In genomic region chr17:73189417-73190099, GRCh38 we compare ENCODE assay signal across 8 cellular contexts. TPM values are rescaled to one million over a fixed set of nuclear protein-coding genes. Genes with fewer than 3 reads are reported as not detected.
A peak's percentile ranks its signal among the peaks of the same experiment; 100 is the strongest.
DNase-seq lines count a peak whose midpoint lies in the region; ATAC-seq and TF ChIP-seq lines count a peak whose summit lies in the region.

No MANE protein-coding gene starts in this region.

- no peak overlapping the region for H3K27ac Mint-ChIP-seq in endodermal cell
- H3K27ac Mint-ChIP-seq in activated T-helper 1 cell treated with anti-CD3 and anti-CD28 coated beads, Interleukin-12 subunit alpha, Interleukin-12 subunit beta, Interleukin-2, Interleukin-4 antibody, amounts not matched to agents 30 ng/mL and 10 ng/mL and 1 ng/mL, durations not matched to agents 14 hours and 24 hours and 36 hours = no peak overlapping the region
- H3K27ac Mint-ChIP-seq in T-helper 2 cell treated with Interferon-gamma antibody and Interleukin-4, amounts not matched to agents 5 μg/mL and 100 μg/mL, for 36 hours = no peak overlapping the region

- H3K36me3 Mint-ChIP-seq in endodermal cell (ENCODE audit: low read depth) = peaks cover 2% of the 10 kb centered on the region
- H3K36me3 Mint-ChIP-seq in activated T-helper 1 cell treated with anti-CD3 and anti-CD28 coated beads, Interleukin-12 subunit alpha, Interleukin-12 subunit beta, Interleukin-2, Interleukin-4 antibody, amounts not matched to agents 30 ng/mL and 10 ng/mL and 1 ng/mL, durations not matched to agents 14 hours and 24 hours and 36 hours (ENCODE audit: low read depth) = peaks cover 2% of the 10 kb centered on the region
- H3K36me3 Mint-ChIP-seq in T-helper 2 cell treated with Interferon-gamma antibody and Interleukin-4, amounts not matched to agents 5 μg/mL and 100 μg/mL, for 36 hours (ENCODE audit: low read depth) = peaks cover 2% of the 10 kb centered on the region

- H3K4me3 ChIP-seq in BJ (ENCODE audit: low read depth, low read length) (no peak overlapping the region), HEK293 (ENCODE audit: low read depth, low read length) (no peak overlapping the region), NT2/D1 (ENCODE audit: insufficient read length, low read depth) (no peak overlapping the region), endodermal cell (ENCODE audit: low read length) (no peak overlapping the region), trophoblast cell (ENCODE audit: low read depth, low read length) (no peak overlapping the region)

- H2AK5ac ChIP-seq in trophoblast cell (ENCODE audit: low read length) = peak overlapping the region; percentile 38

- peaks cover 10% of the 10 kb centered on the region for H3K79me1 ChIP-seq in trophoblast cell (ENCODE audit: low read length)

- peaks cover 11% of the 10 kb centered on the region for H3K9me3 Mint-ChIP-seq in endodermal cell
- H3K9me3 Mint-ChIP-seq in activated T-helper 1 cell treated with anti-CD3 and anti-CD28 coated beads, Interleukin-12 subunit alpha, Interleukin-12 subunit beta, Interleukin-2, Interleukin-4 antibody, amounts not matched to agents 30 ng/mL and 10 ng/mL and 1 ng/mL, durations not matched to agents 14 hours and 24 hours and 36 hours = no peaks in the 10 kb centered on the region
- no peaks in the 10 kb centered on the region for H3K9me3 Mint-ChIP-seq in T-helper 2 cell treated with Interferon-gamma antibody and Interleukin-4, amounts not matched to agents 5 μg/mL and 100 μg/mL, for 36 hours

- H3K4me1 ChIP-seq in HEK293 (ENCODE audit: control insufficient read depth, insufficient read depth, low read length) (0 out of 2 replicates have a peak, but pooled peaks cover 8% of the 10 kb centered on the region), NT2/D1 (ENCODE audit: insufficient read depth, insufficient read length) (peaks cover 3% of the 10 kb centered on the region), endodermal cell (ENCODE audit: control insufficient read depth, insufficient read depth, low read length) (peaks cover 5% of the 10 kb centered on the region), trophoblast cell (ENCODE audit: control insufficient read depth in 1 of 2, insufficient read depth in 2 of 2, low read length in 2 of 2) (peaks cover 2 to 9% of the 10 kb centered on the region in 2 experiments)

- 69 to 72% methylated on average over 2 to 6 of the region's 6 CpGs for WGBS in endodermal cell (ENCODE audit: insufficient coverage in 1 of 2, insufficient read length in 1 of 2), 2 experiments
- WGBS in trophoblast cell (ENCODE audit: extremely low coverage, insufficient coverage, insufficient read length) = no CpG with 5 or more reads among the region's 6 CpGs

- POLR2A ChIA-PET in BJ (lab: Charles Lee) = no interaction called here
- POLR2A ChIA-PET in HEK293 (lab: Yijun Ruan, JAX) = interaction anchor here (0.6 to 2.2 kb wide), 7 partner anchors 42 to 473 kb away, joined by 3 to 8 read pairs (median 3); a partner anchor contains a TSS

- H3K14ac ChIP-seq in trophoblast cell (ENCODE audit: low read length) = no peak overlapping the region

- no peak overlapping the region for H4K8ac ChIP-seq in trophoblast cell (ENCODE audit: low read depth, low read length)

- peaks cover 5% of the 10 kb centered on the region for H3K79me2 ChIP-seq in trophoblast cell (ENCODE audit: control insufficient read depth, insufficient read depth, low read length, poor library complexity)

- no peak overlapping the region for H3K9ac ChIP-seq in NT2/D1 (ENCODE audit: insufficient read length, low read depth)
- H3K9ac ChIP-seq in endodermal cell (ENCODE audit: extremely low read depth, low read length, poor library complexity, severe bottlenecking) = no peak overlapping the region
- H3K9ac ChIP-seq in trophoblast cell (ENCODE audit: low read length) = no peak overlapping the region

- CTCF ChIA-PET in BJ (lab: Yijun Ruan, JAX) = interaction anchor here (0.6 to 9.1 kb wide), 21 partner anchors 10 to 988 kb away, joined by 3 to 120 read pairs (median 3); a partner anchor contains a TSS
- CTCF ChIA-PET in HEK293 (lab: Yijun Ruan, JAX) = interaction anchor here (0.5 to 9.5 kb wide), 33 partner anchors 8 to 1359 kb away, joined by 3 to 206 read pairs (median 4); a partner anchor contains a TSS

- no peak overlapping the region for H3K4ac ChIP-seq in trophoblast cell (ENCODE audit: low read depth, low read length)

- no peak overlapping the region for H3K18ac ChIP-seq in trophoblast cell (ENCODE audit: low read length)

- no peak overlapping the region for H3K23ac ChIP-seq in trophoblast cell (ENCODE audit: low read length)

- TF ChIP-seq CTCF in BJ (IDR thresholded peaks at IDR 0.05; ENCODE audit: insufficient read depth, low read depth, low read length) = peak; percentile 59
- peak; percentile 94 for TF ChIP-seq CTCF in HEK293 (tag by site-specific recombination; IDR thresholded peaks at IDR 0.05)
- TF ChIP-seq CTCF in endodermal cell (conservative IDR thresholded peaks at IDR 0.05) = peak; percentile 91

- peak overlapping the region; percentile 44 for H2AFZ ChIP-seq in trophoblast cell (ENCODE audit: insufficient read depth, low read length, poor library complexity)

- H4K91ac ChIP-seq in trophoblast cell (ENCODE audit: low read depth, low read length) = no peak overlapping the region

- H3K4me3 Mint-ChIP-seq in endodermal cell = no peak overlapping the region
- no peak overlapping the region for H3K4me3 Mint-ChIP-seq in activated T-helper 1 cell treated with anti-CD3 and anti-CD28 coated beads, Interleukin-12 subunit alpha, Interleukin-12 subunit beta, Interleukin-2, Interleukin-4 antibody, amounts not matched to agents 30 ng/mL and 10 ng/mL and 1 ng/mL, durations not matched to agents 14 hours and 24 hours and 36 hours
- no peak overlapping the region for H3K4me3 Mint-ChIP-seq in T-helper 2 cell treated with Interferon-gamma antibody and Interleukin-4, amounts not matched to agents 5 μg/mL and 100 μg/mL, for 36 hours

- intact Hi-C loops in activated T-helper 1 cell treated with anti-CD3 and anti-CD28 coated beads, Interleukin-12 subunit alpha, Interleukin-12 subunit beta, Interleukin-2, Interleukin-4 antibody, amounts not matched to agents 30 ng/mL and 10 ng/mL and 1 ng/mL, durations not matched to agents 14 hours and 24 hours and 36 hours (cut with micrococcal nuclease) = loop anchor here (10.0 kb wide), 1 partner anchor 325 kb away; no protein-coding TSS in a partner anchor

- peaks cover 5% of the 10 kb centered on the region for H3K27me3 Mint-ChIP-seq in endodermal cell (ENCODE audit: insufficient read depth)
- no peaks in the 10 kb centered on the region for H3K27me3 Mint-ChIP-seq in activated T-helper 1 cell treated with anti-CD3 and anti-CD28 coated beads, Interleukin-12 subunit alpha, Interleukin-12 subunit beta, Interleukin-2, Interleukin-4 antibody, amounts not matched to agents 30 ng/mL and 10 ng/mL and 1 ng/mL, durations not matched to agents 14 hours and 24 hours and 36 hours (ENCODE audit: insufficient read depth)
- H3K27me3 Mint-ChIP-seq in T-helper 2 cell treated with Interferon-gamma antibody and Interleukin-4, amounts not matched to agents 5 μg/mL and 100 μg/mL, for 36 hours (ENCODE audit: low read depth) = no peaks in the 10 kb centered on the region

- H2BK5ac ChIP-seq in trophoblast cell (ENCODE audit: low read depth, low read length, poor library complexity) = no peak overlapping the region

- no peak overlapping the region for H2BK12ac ChIP-seq in trophoblast cell (ENCODE audit: low read length)

- no peaks in the 10 kb centered on the region for H3K9me3 ChIP-seq in HEK293 (ENCODE audit: control insufficient read depth, insufficient read depth, low read depth, low read length)
- no peaks in the 10 kb centered on the region for H3K9me3 ChIP-seq in NT2/D1 (ENCODE audit: insufficient read depth, low read length)
- H3K9me3 ChIP-seq in endodermal cell (ENCODE audit: control insufficient read depth, low read length) = peaks cover 7% of the 10 kb centered on the region
- H3K9me3 ChIP-seq in trophoblast cell (ENCODE audit: insufficient read depth, low read depth, low read length) = no peaks in the 10 kb centered on the region

- peaks cover 16% of the 10 kb centered on the region for H3K4me1 Mint-ChIP-seq in endodermal cell
- H3K4me1 Mint-ChIP-seq in activated T-helper 1 cell treated with anti-CD3 and anti-CD28 coated beads, Interleukin-12 subunit alpha, Interleukin-12 subunit beta, Interleukin-2, Interleukin-4 antibody, amounts not matched to agents 30 ng/mL and 10 ng/mL and 1 ng/mL, durations not matched to agents 14 hours and 24 hours and 36 hours (ENCODE audit: low read depth) = peaks cover 13% of the 10 kb centered on the region
- peaks cover 18% of the 10 kb centered on the region for H3K4me1 Mint-ChIP-seq in T-helper 2 cell treated with Interferon-gamma antibody and Interleukin-4, amounts not matched to agents 5 μg/mL and 100 μg/mL, for 36 hours (ENCODE audit: low read depth)

- no peak overlapping the region for H3K4me2 ChIP-seq in trophoblast cell (ENCODE audit: low read length)

- no peak overlapping the region for H2BK120ac ChIP-seq in trophoblast cell (ENCODE audit: insufficient read depth, low read length, poor library complexity)

- H3K36me3 ChIP-seq in BJ (ENCODE audit: control insufficient read depth, insufficient read depth, low read length) (no peaks in the 10 kb centered on the region), HEK293 (ENCODE audit: control insufficient read depth in 2 of 2, insufficient read depth in 1 of 2, low read length in 2 of 2) (peaks cover 0 to 3% of the 10 kb centered on the region in 2 experiments; a peak in 1 of 3 replicates), NT2/D1 (ENCODE audit: insufficient read depth, insufficient read length, low read length) (peaks cover 17% of the 10 kb centered on the region), endodermal cell (ENCODE audit: control insufficient read depth, insufficient read depth, low read length) (no peaks in the 10 kb centered on the region), trophoblast cell (ENCODE audit: control insufficient read depth in 1 of 2, insufficient read depth in 2 of 2, low read length in 2 of 2) (no peaks in the 10 kb centered on the region)

- DNase-seq in BJ (ENCODE audit: low read depth) (no peak), NT2/D1 (ENCODE audit: low read depth, low spot score) (peak; percentile 42), endodermal cell (peak; percentile 90), trophoblast cell (peak; percentile 49 to 64)
- DNase-seq in activated T-helper 1 cell treated with anti-CD3 and anti-CD28 coated beads, Interleukin-12 subunit alpha, Interleukin-12 subunit beta, Interleukin-2, Interleukin-4 antibody, amounts not matched to agents 30 ng/mL and 10 ng/mL and 1 ng/mL, durations not matched to agents 14 hours and 24 hours and 36 hours (ENCODE audit: low spot score) = no peak
- no peak for DNase-seq in T-helper 2 cell treated with Interferon-gamma antibody and Interleukin-4, amounts not matched to agents 5 μg/mL and 100 μg/mL, for 36 hours (ENCODE audit: low spot score)

- H3K27me3 ChIP-seq in BJ (ENCODE audit: control insufficient read depth, insufficient read depth, low read length) (no peaks in the 10 kb centered on the region), NT2/D1 (ENCODE audit: insufficient read depth, insufficient read length) (no peaks in the 10 kb centered on the region), endodermal cell (ENCODE audit: control insufficient read depth, insufficient read depth, low read length, poor library complexity, severe bottlenecking) (no peaks in the 10 kb centered on the region), trophoblast cell (ENCODE audit: insufficient read depth, low read length) (no peaks in the 10 kb centered on the region)

- H3K27ac ChIP-seq in HEK293 (ENCODE audit: extremely low read depth, low read depth, low read length) (no peak overlapping the region), endodermal cell (ENCODE audit: low read depth, low read length) (no peak overlapping the region), trophoblast cell (ENCODE audit: low read depth, low read length) (no peak overlapping the region)

- no peak overlapping the region for H4K12ac ChIP-seq in trophoblast cell (ENCODE audit: low read depth, low read length)

- ATAC-seq in GM19324 (IDR thresholded peaks at IDR 0.05; ENCODE audit: low FRiP score, unreplicated experiment) = no peak

RNA-seq across cellular contexts. Expression of gene COG1, which starts 3.3 kb away (rescaled TPM):
- 39.4 and 54.9 TPM in 2 replicates for polyA plus RNA-seq in BJ (2011; rRNA removed)
- 33.1 and 50.7 TPM in 2 replicates for polyA minus RNA-seq in BJ (2011; rRNA and poly(A)+ RNA removed)
- 10 to 100 TPM; 27.1 to 27.8 TPM for total RNA-seq in endodermal cell
- polyA plus RNA-seq in endodermal cell (2013, experiment 1 of 2) = 34.3 TPM
- 31.3 TPM for polyA plus RNA-seq in endodermal cell (2013, experiment 2 of 2)
- polyA plus RNA-seq in trophoblast cell (2013) = 26.2 and 27.2 TPM in 2 replicates
- 34.3 and 37.1 TPM in 2 replicates for total RNA-seq in activated T-helper 1 cell treated with anti-CD3 and anti-CD28 coated beads, Interleukin-12 subunit alpha, Interleukin-12 subunit beta, Interleukin-2, Interleukin-4 antibody, amounts not matched to agents 30 ng/mL and 10 ng/mL and 1 ng/mL, durations not matched to agents 14 hours and 24 hours and 36 hours

RNA-seq across cellular contexts. Expression of gene SSTR2, which starts 24.7 kb away (rescaled TPM):
- polyA plus RNA-seq in BJ (2011; rRNA removed) = not detected in 2 replicates
- polyA minus RNA-seq in BJ (2011; rRNA and poly(A)+ RNA removed) = not detected in 2 replicates
- 1 to 10 TPM; 4.2 to 4.4 TPM for total RNA-seq in endodermal cell
- 12.0 TPM for polyA plus RNA-seq in endodermal cell (2013, experiment 1 of 2)
- polyA plus RNA-seq in endodermal cell (2013, experiment 2 of 2) = 12.0 TPM
- 0.81 and 0.86 TPM in 2 replicates for polyA plus RNA-seq in trophoblast cell (2013)
- 0.29 and 0.44 TPM in 2 replicates for total RNA-seq in activated T-helper 1 cell treated with anti-CD3 and anti-CD28 coated beads, Interleukin-12 subunit alpha, Interleukin-12 subunit beta, Interleukin-2, Interleukin-4 antibody, amounts not matched to agents 30 ng/mL and 10 ng/mL and 1 ng/mL, durations not matched to agents 14 hours and 24 hours and 36 hours

Comparison
In these comparisons a context has a peak if more than half of its experiments do, and no peak if none do; other contexts are left out.
1. DNase-seq: peak in NT2/D1 (single experiment), endodermal cell (single experiment) and trophoblast cell (2 of 2); none in BJ (single experiment), activated T-helper 1 cell treated with anti-CD3 and anti-CD28 coated beads, Interleukin-12 subunit alpha, Interleukin-12 subunit beta, Interleukin-2, Interleukin-4 antibody, amounts not matched to agents 30 ng/mL and 10 ng/mL and 1 ng/mL, durations not matched to agents 14 hours and 24 hours and 36 hours (single experiment) and T-helper 2 cell treated with Interferon-gamma antibody and Interleukin-4, amounts not matched to agents 5 μg/mL and 100 μg/mL, for 36 hours (single experiment).
2. Peak in every context shown above with its lines, with median percentiles within 50 percentile points of each other: CTCF ChIP-seq.